In the genomic region with DNA sequence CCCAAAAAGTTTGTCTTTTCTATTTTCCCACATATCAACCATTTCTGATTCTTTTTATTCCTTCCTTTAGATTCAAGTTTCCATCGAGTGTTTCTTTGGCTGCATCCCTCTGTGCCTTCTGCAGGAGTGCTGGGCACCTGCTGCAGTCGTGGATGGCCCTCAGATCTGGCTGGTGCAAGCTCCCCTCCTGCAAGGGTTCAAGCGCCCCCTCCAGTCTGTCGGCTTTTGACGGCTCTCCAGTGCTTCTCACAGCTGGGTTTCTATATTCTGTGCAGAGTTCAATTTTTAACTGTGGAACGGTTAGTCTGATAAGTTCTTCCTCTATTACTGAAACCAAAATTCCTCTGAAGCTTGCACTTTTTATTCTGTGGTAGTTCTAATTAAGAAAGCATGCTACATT, we compare ENCODE assay signal across 11 cellular contexts.
DNase-seq lines count a peak whose midpoint lies in the region; ATAC-seq and TF ChIP-seq lines count a peak whose summit lies in the region.
"Had no signal": no experiment of that assay in that cellular context is flagged by ENCODE, and none has a peak within 500 bp of the region (broad histone marks: within the 10 kb centered on the region; RNA-seq: fewer than 3 reads in every experiment).

No MANE protein-coding gene starts in this region.

- peaks cover 31 to 32% of the 10 kb centered on the region in 2 donors for H3K36me3 Mint-ChIP-seq in CD4-positive, alpha-beta memory T cell
- peaks cover 36% of the 10 kb centered on the region for H3K36me3 Mint-ChIP-seq in GM23338 (ENCODE audit: low read depth)
- peaks cover 36% of the 10 kb centered on the region for H3K36me3 Mint-ChIP-seq in activated CD8-positive, alpha-beta T cell treated with anti-CD3 and anti-CD28 coated beads for 36 hours (ENCODE audit: low read depth)

- no peak overlapping the region for H2AFZ ChIP-seq in GM23338

- peaks cover 10% of the 10 kb centered on the region for H4K20me1 ChIP-seq in GM23338 (replicated peaks; ENCODE audit: insufficient read depth)

- no peak overlapping the region for H3K4me3 ChIP-seq in CD4-positive, alpha-beta memory T cell (ENCODE audit: low read length in 2 of 2)
- no peak overlapping the region for H3K4me3 ChIP-seq in GM23338
- H3K4me3 ChIP-seq in coronary artery = no peak overlapping the region

- peaks cover 6 to 12% (median 10%) of the 10 kb centered on the region in 4 donors for H3K4me1 Mint-ChIP-seq in CD4-positive, alpha-beta memory T cell
- H3K4me1 Mint-ChIP-seq in GM23338 = no peaks in the 10 kb centered on the region; the same call in 2 of the 3 replicates
- peaks cover 25% of the 10 kb centered on the region for H3K4me1 Mint-ChIP-seq in activated CD8-positive, alpha-beta T cell treated with anti-CD3 and anti-CD28 coated beads for 36 hours (ENCODE audit: low read depth)
- H3K4me1 Mint-ChIP-seq: CD14-positive monocyte had no signal

- H3K36me3 ChIP-seq in CD4-positive, alpha-beta memory T cell (ENCODE audit: insufficient read depth, low read length) = peaks cover 7% of the 10 kb centered on the region
- no peaks in the 10 kb centered on the region; the same call in none of the 2 replicates for H3K36me3 ChIP-seq in GM23338 (ENCODE audit: insufficient read depth)

- no peak overlapping the region for H3K4me3 Mint-ChIP-seq in CD4-positive, alpha-beta memory T cell
- H3K4me3 Mint-ChIP-seq in GM23338 = no peak overlapping the region
- H3K4me3 Mint-ChIP-seq in activated CD8-positive, alpha-beta T cell treated with anti-CD3 and anti-CD28 coated beads for 36 hours = no peak overlapping the region
- H3K4me3 Mint-ChIP-seq: CD14-positive monocyte had no signal

- H3K27me3 ChIP-seq in CD4-positive, alpha-beta memory T cell (ENCODE audit: insufficient read depth, low read length) = no peaks in the 10 kb centered on the region
- no peaks in the 10 kb centered on the region for H3K27me3 ChIP-seq in GM23338 (ENCODE audit: insufficient read depth)

- peaks cover 0 to 3% (median 0%) of the 10 kb centered on the region in 8 donors for H3K9me3 Mint-ChIP-seq in CD4-positive, alpha-beta memory T cell
- peaks cover 22% of the 10 kb centered on the region for H3K9me3 Mint-ChIP-seq in GM23338
- peaks cover 7% of the 10 kb centered on the region for H3K9me3 Mint-ChIP-seq in activated CD8-positive, alpha-beta T cell treated with anti-CD3 and anti-CD28 coated beads for 36 hours

- ATAC-seq in GM23338 (peak; percentile 56), esophagus mucosa (no peak), HG02870 (IDR thresholded peaks at IDR 0.05; ENCODE audit: unreplicated experiment) (no peak)
- peak; percentile 77 for ATAC-seq in activated CD8-positive, alpha-beta T cell treated with anti-CD3 and anti-CD28 coated beads for 36 hours

- H3F3A ChIP-seq in GM23338 (replicated peaks; ENCODE audit: low read depth) = no peaks in the 10 kb centered on the region

- H3K27ac ChIP-seq in CD4-positive, alpha-beta memory T cell (ENCODE audit: low read depth, low read length) = no peak overlapping the region
- H3K27ac ChIP-seq in GM23338 (ENCODE audit: low read depth) (no peak overlapping the region), coronary artery (no peak overlapping the region)

- POLR2A ChIA-PET in CD4-positive, alpha-beta memory T cell (lab: Charles Lee; ENCODE audit: partially characterized antibody) = interaction anchor here (0.9 kb wide), 1 partner anchor 133 kb away, joined by 3 read pairs; no protein-coding TSS in a partner anchor
- POLR2A ChIA-PET in activated CD8-positive, alpha-beta T cell treated with anti-CD3 and anti-CD28 coated beads for 36 hours (lab: Charles Lee) = interaction anchor here (0.9 to 1.3 kb wide), 2 partner anchors 10 to 132 kb away, joined by 3 read pairs; no protein-coding TSS in a partner anchor

- peak overlapping the region in 6 of 7 donors; percentile 44 to 90 (median 69) for H3K27ac Mint-ChIP-seq in CD4-positive, alpha-beta memory T cell
- no peak overlapping the region for H3K27ac Mint-ChIP-seq in GM23338
- peak overlapping the region; percentile 76 for H3K27ac Mint-ChIP-seq in activated CD8-positive, alpha-beta T cell treated with anti-CD3 and anti-CD28 coated beads for 36 hours
- H3K27ac Mint-ChIP-seq: CD14-positive monocyte had no signal

- no peak overlapping the region for H3K4me2 ChIP-seq in GM23338

- no peaks in the 10 kb centered on the region for H3K79me2 ChIP-seq in GM23338 (replicated peaks; ENCODE audit: insufficient read depth)

- peaks cover 6% of the 10 kb centered on the region for H3K4me1 ChIP-seq in CD4-positive, alpha-beta memory T cell (ENCODE audit: insufficient read depth, low read length)
- no peaks in the 10 kb centered on the region for H3K4me1 ChIP-seq in GM23338 (ENCODE audit: insufficient read depth)

- no peaks in the 10 kb centered on the region for H3K9me3 ChIP-seq in CD4-positive, alpha-beta memory T cell (ENCODE audit: control insufficient read depth in 1 of 2, low read length in 2 of 2)

- peak; percentile 31 to 53; a peak in 3 of 4 replicates for TF ChIP-seq CTCF in GM23338 (conservative IDR thresholded peaks at IDR 0.05; ENCODE audit: low read depth in 2 of 2)
- TF ChIP-seq CTCF in activated CD8-positive, alpha-beta T cell treated with anti-CD3 and anti-CD28 coated beads for 36 hours (IDR thresholded peaks at IDR 0.05) = no peak
- no peak for TF ChIP-seq CTCF in coronary artery (IDR thresholded peaks at IDR 0.05)

- H3K9me2 ChIP-seq in GM23338 (ENCODE audit: insufficient read depth) = no peaks in the 10 kb centered on the region

- DNase-seq in CD4-positive, alpha-beta memory T cell = no peak
- DNase-seq in GM23338 (ENCODE audit: low spot score) (no peak), left kidney (ENCODE audit: low read depth, low spot score) (peak; percentile 43), coronary artery (ENCODE audit: low spot score) (no peak), NCI-H1105 (lab: John Stamatoyannopoulos, UW) (no peak)
- peak; percentile 67 for DNase-seq in activated CD8-positive, alpha-beta T cell treated with anti-CD3 and anti-CD28 coated beads for 36 hours
- DNase-seq: aorta, NCI-H1694 had no signal

- H3K27me3 Mint-ChIP-seq in CD4-positive, alpha-beta memory T cell = no peaks in the 10 kb centered on the region
- H3K27me3 Mint-ChIP-seq in GM23338 (ENCODE audit: insufficient read depth, low read depth, poor library complexity) = peaks cover 16% of the 10 kb centered on the region
- H3K27me3 Mint-ChIP-seq in activated CD8-positive, alpha-beta T cell treated with anti-CD3 and anti-CD28 coated beads for 36 hours = no peaks in the 10 kb centered on the region

- CTCF ChIA-PET in CD4-positive, alpha-beta memory T cell (lab: Charles Lee; ENCODE audit: partially characterized antibody) = interaction anchor here (0.8 to 2.3 kb wide), 9 partner anchors 10 to 336 kb away, joined by 3 to 10 read pairs (median 4); no protein-coding TSS in a partner anchor
- CTCF ChIA-PET in activated CD8-positive, alpha-beta T cell treated with anti-CD3 and anti-CD28 coated beads for 36 hours (lab: Charles Lee) = interaction anchor here (0.8 to 1.2 kb wide), 6 partner anchors 26 to 336 kb away, joined by 3 to 4 read pairs (median 3); partner anchors contain the start of gene IRF4

- intact Hi-C loops in CD4-positive, alpha-beta memory T cell (cut with micrococcal nuclease) = loop anchor here (1.0 kb wide), 2 partner anchors 136 to 336 kb away; no protein-coding TSS in a partner anchor
- intact Hi-C loops in activated CD8-positive, alpha-beta T cell treated with anti-CD3 and anti-CD28 coated beads for 36 hours (cut with micrococcal nuclease) = no loop called here

TF ChIP-seq in GM23338, 12 proteins besides CTCF, POLR2A, EP300 and RAD21 (continues in another document):
- TF ChIP-seq ZNF114 (CRISPR knock-in tag; IDR thresholded peaks at IDR 0.05) (no peak), EZH2 (IDR thresholded peaks at IDR 0.05; ENCODE audit: low read depth, unreplicated experiment) (no peak), POLR2AphosphoS5 (IDR thresholded peaks at IDR 0.05; ENCODE audit: low read depth) (no peak), EZH2phosphoT487 (IDR thresholded peaks at IDR 0.05; ENCODE audit: unreplicated experiment) (no peak), CREB1 (CRISPR knock-in tag; IDR thresholded peaks at IDR 0.05; ENCODE audit: low read depth) (no peak), JUNB (IDR thresholded peaks at IDR 0.05; ENCODE audit: unreplicated experiment) (no peak), ZNF331 (CRISPR knock-in tag; IDR thresholded peaks at IDR 0.05; ENCODE audit: low read depth) (no peak)
- TF ChIP-seq, protein P1, sequence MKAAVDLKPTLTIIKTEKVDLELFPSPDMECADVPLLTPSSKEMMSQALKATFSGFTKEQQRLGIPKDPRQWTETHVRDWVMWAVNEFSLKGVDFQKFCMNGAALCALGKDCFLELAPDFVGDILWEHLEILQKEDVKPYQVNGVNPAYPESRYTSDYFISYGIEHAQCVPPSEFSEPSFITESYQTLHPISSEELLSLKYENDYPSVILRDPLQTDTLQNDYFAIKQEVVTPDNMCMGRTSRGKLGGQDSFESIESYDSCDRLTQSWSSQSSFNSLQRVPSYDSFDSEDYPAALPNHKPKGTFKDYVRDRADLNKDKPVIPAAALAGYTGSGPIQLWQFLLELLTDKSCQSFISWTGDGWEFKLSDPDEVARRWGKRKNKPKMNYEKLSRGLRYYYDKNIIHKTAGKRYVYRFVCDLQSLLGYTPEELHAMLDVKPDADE (IDR thresholded peaks at IDR 0.05) = no peak
- TF ChIP-seq, protein P2, sequence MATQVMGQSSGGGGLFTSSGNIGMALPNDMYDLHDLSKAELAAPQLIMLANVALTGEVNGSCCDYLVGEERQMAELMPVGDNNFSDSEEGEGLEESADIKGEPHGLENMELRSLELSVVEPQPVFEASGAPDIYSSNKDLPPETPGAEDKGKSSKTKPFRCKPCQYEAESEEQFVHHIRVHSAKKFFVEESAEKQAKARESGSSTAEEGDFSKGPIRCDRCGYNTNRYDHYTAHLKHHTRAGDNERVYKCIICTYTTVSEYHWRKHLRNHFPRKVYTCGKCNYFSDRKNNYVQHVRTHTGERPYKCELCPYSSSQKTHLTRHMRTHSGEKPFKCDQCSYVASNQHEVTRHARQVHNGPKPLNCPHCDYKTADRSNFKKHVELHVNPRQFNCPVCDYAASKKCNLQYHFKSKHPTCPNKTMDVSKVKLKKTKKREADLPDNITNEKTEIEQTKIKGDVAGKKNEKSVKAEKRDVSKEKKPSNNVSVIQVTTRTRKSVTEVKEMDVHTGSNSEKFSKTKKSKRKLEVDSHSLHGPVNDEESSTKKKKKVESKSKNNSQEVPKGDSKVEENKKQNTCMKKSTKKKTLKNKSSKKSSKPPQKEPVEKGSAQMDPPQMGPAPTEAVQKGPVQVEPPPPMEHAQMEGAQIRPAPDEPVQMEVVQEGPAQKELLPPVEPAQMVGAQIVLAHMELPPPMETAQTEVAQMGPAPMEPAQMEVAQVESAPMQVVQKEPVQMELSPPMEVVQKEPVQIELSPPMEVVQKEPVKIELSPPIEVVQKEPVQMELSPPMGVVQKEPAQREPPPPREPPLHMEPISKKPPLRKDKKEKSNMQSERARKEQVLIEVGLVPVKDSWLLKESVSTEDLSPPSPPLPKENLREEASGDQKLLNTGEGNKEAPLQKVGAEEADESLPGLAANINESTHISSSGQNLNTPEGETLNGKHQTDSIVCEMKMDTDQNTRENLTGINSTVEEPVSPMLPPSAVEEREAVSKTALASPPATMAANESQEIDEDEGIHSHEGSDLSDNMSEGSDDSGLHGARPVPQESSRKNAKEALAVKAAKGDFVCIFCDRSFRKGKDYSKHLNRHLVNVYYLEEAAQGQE (IDR thresholded peaks at IDR 0.05; ENCODE audit: unreplicated experiment) = no peak

Comparison
In these comparisons a context has a peak if more than half of its experiments do, and no peak if none do; other contexts are left out.
1. DNase-seq: peak in activated CD8-positive, alpha-beta T cell treated with anti-CD3 and anti-CD28 coated beads for 36 hours (single experiment) and left kidney (single experiment); none in CD4-positive, alpha-beta memory T cell (0 of 5), GM23338 (single experiment), coronary artery (single experiment) and NCI-H1105 (single experiment).
2. ATAC-seq: peak in GM23338 (single experiment) and activated CD8-positive, alpha-beta T cell treated with anti-CD3 and anti-CD28 coated beads for 36 hours (single experiment); none in esophagus mucosa (single experiment) and HG02870 (single experiment).
3. CTCF ChIP-seq: peak in GM23338 (2 of 2); none in activated CD8-positive, alpha-beta T cell treated with anti-CD3 and anti-CD28 coated beads for 36 hours (single experiment) and coronary artery (single experiment).